17 cellular contexts compared by ENCODE assay signal in the genomic region with DNA sequence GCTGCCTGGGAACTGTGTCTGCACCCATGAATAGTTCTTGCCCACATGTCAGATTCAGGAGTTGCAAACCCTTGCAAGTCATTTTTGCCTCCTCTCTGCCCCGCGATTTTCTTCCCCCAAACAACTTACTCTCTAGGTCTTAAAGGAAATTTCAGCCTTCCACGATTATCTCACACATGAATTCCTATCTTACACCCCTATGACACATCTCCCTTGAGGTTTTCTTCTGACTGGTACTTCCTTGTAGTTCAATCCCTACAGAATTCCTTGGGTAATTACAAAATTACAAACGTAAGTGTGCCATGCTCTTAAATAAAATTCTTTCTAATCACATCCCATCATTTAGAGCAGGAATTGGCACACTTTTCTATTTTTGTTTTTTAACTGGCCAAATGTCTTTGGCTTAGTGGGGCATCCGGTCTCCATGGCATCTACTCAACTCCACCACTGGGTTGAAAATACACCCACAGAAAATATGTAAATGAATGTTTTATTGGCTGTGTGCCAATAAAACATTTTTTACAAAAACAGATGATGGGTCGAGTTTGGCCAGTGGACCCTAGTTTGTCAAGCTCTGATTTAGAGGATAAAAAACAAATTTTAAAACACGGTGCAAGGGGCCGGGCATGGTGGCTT.
"Had no signal": no experiment of that assay in that cellular context is flagged by ENCODE, and none has a peak within 500 bp of the region (broad histone marks: within the 10 kb centered on the region; RNA-seq: fewer than 3 reads in every experiment).

No MANE protein-coding gene starts in this region.

- H3K9me3 ChIP-seq: esophagus muscularis mucosa, gastrocnemius medialis, psoas muscle had no signal

- H3K27ac ChIP-seq: brain microvascular endothelial cell, esophagus muscularis mucosa, gastrocnemius medialis, psoas muscle had no signal

- H3K4me3 ChIP-seq: esophagus muscularis mucosa, gastrocnemius medialis, psoas muscle had no signal

- H3K27me3 ChIP-seq: brain microvascular endothelial cell, esophagus muscularis mucosa, gastrocnemius medialis had no signal

- ATAC-seq: activated CD8-positive, alpha-beta memory T cell treated with anti-CD3 and anti-CD28 coated beads, Interleukin-2, amount 10 ng/mL, durations not matched to agents 7 days and 5 days; gastrocnemius medialis; left ventricle myocardium superior; psoas muscle; sciatic nerve; stimulated activated naive B cell treated with anti-CD40 and anti-IgM and Interleukin-4, amounts not matched to agents 10 μg/mL and 1 μg/mL and 100 μg/mL, for 72 hours had no signal

- H3K4me1 ChIP-seq: esophagus muscularis mucosa, gastrocnemius medialis, psoas muscle had no signal

- H3K36me3 ChIP-seq: brain microvascular endothelial cell, esophagus muscularis mucosa, gastrocnemius medialis had no signal

- DNase-seq: activated CD4-positive, alpha-beta T cell treated with anti-CD3 and anti-CD28 coated beads for 1 hour; activated CD4-positive, alpha-beta T cell treated with anti-CD3 and anti-CD28 coated beads, Interleukin-2, amount 50 U/mL, for 48 hours; activated CD8-positive, alpha-beta memory T cell treated with anti-CD3 and anti-CD28 coated beads, Interleukin-2, amount 10 ng/mL, durations not matched to agents 7 days and 5 days; activated effector memory CD4-positive, alpha-beta T cell treated with Interleukin-2 at 50 U/mL for 16 hours; activated T-cell treated with anti-CD3 and anti-CD28 coated beads, Interleukin-2, amount 50 U/mL, for 24 hours; amygdala; brain microvascular endothelial cell; gastrocnemius medialis; kidney; left ventricle myocardium superior; mesenchymal stem cell; psoas muscle; stimulated activated CD4-positive, alpha-beta T cell treated with anti-CD3 and anti-CD28 coated beads, Interleukin-2, amount 100 ng/mL, for 24 hours; stimulated activated naive B cell treated with anti-CD40 and anti-IgM and Interleukin-4, amounts not matched to agents 10 μg/mL and 1 μg/mL and 100 μg/mL, for 72 hours; trophoblast cell had no signal
